ENCODE assay signal across 21 cellular contexts in genomic region chr2:29865512-29865911, GRCh38. TPM values are rescaled to one million over a fixed set of nuclear protein-coding genes. Genes with fewer than 3 reads are reported as not detected.
"Had no signal": no experiment of that assay in that cellular context is flagged by ENCODE, and none has a peak within 500 bp of the region (broad histone marks: within the 10 kb centered on the region; RNA-seq: fewer than 3 reads in every experiment).

No MANE protein-coding gene starts in this region.

- ATAC-seq: body of pancreas, heart left ventricle had no signal

- FAIRE-seq: colon, frontal cortex, TTC549 had no signal

- H3K27me3 ChIP-seq: body of pancreas, sigmoid colon, stomach, vagina had no signal

- DNase-seq: activated CD4-positive, alpha-beta T cell treated with anti-CD3 and anti-CD28 coated beads, Interleukin-2, amount 50 U/mL, for 48 hours; activated naive CD4-positive, alpha-beta T cell treated with Interleukin-2 at 50 U/mL for 16 hours; activated T-cell treated with anti-CD3 and anti-CD28 coated beads for 4 hours; body of pancreas; endodermal cell; heart left ventricle; kidney glomerular epithelial cell; left ventricle myocardium inferior; mammary epithelial cell; nephron progenitor cell; nucleus accumbens; sigmoid colon; stimulated activated CD4-positive, alpha-beta T cell treated with anti-CD3 and anti-CD28 coated beads, Interleukin-4, amount 100 ng/mL, for 24 hours; stomach; trophoblast cell had no signal

- H3K4me3 ChIP-seq: body of pancreas, heart left ventricle, left ventricle myocardium inferior, sigmoid colon, stomach, vagina had no signal

- H3K27ac ChIP-seq: body of pancreas, epithelial cell of prostate, heart left ventricle, left ventricle myocardium inferior, sigmoid colon, stomach, vagina had no signal

- H3K4me1 ChIP-seq: body of pancreas, heart left ventricle, left ventricle myocardium inferior, sigmoid colon, stomach, vagina had no signal

- H3K9me3 ChIP-seq: body of pancreas, heart left ventricle, left ventricle myocardium inferior, sigmoid colon, stomach, vagina had no signal

- H3K36me3 ChIP-seq: heart left ventricle, left ventricle myocardium inferior, sigmoid colon, stomach, vagina had no signal

RNA-seq across cellular contexts. Expression of gene ALK, which starts 55.9 kb away (rescaled TPM):
- total RNA-seq: cardiac septum, mammary epithelial cell had no signal
- polyA plus RNA-seq: heart left ventricle, mammary epithelial cell had no signal
